Comparison of ENCODE assay signal across 23 cellular contexts in genomic region chr19:54145541-54146158, GRCh38. TPM values are rescaled to one million over a fixed set of nuclear protein-coding genes. Genes with fewer than 3 reads are reported as not detected.
DNase-seq lines count a peak whose midpoint lies in the region; ATAC-seq, FAIRE-seq and TF ChIP-seq lines count a peak whose summit lies in the region.
"Had no signal": no experiment of that assay in that cellular context is flagged by ENCODE, and none has a peak within 500 bp of the region (broad histone marks: within the 10 kb centered on the region; RNA-seq: fewer than 3 reads in every experiment).

No MANE protein-coding gene starts in this region.

- H3K4me2 ChIP-seq in K562 (ENCODE audit: insufficient read depth, low read length) = no peak overlapping the region
- H3K4me2 ChIP-seq: A549, GM23338 had no signal

- intact Hi-C loops in K562 (cut with micrococcal nuclease) = no loop called here

- TF ChIP-seq EP300 in K562 (IDR thresholded peaks at IDR 0.05; ENCODE audit: low read length) = no peak

- H3K9me1 ChIP-seq in K562 (ENCODE audit: control insufficient read depth, insufficient read depth, low read length) = peaks cover 4% of the 10 kb centered on the region

- no peak overlapping the region for H2AFZ ChIP-seq in K562 (ENCODE audit: low read depth, low read length)
- H2AFZ ChIP-seq: GM23338 had no signal

- no peak for ATAC-seq in K562
- ATAC-seq in omental fat pad (ENCODE audit: low FRiP score) = peak; percentile 4
- no peak for ATAC-seq in natural killer cell treated with Interleukin-12 subunit alpha and Interleukin-12 subunit beta and Interleukin-15 and Interleukin-18, amount 100 ng/mL, for 72 hours
- ATAC-seq: A549, GM23338, HCT116 had no signal

- H3K27ac Mint-ChIP-seq in natural killer cell treated with Interleukin-12 subunit alpha and Interleukin-12 subunit beta and Interleukin-15 and Interleukin-18, amount 100 ng/mL, for 72 hours = no peak overlapping the region
- H3K27ac Mint-ChIP-seq: GM23338, HFFc6 had no signal

- H3K27ac ChIP-seq in HEK293 (ENCODE audit: extremely low read depth, low read depth, low read length) = no peak overlapping the region
- H3K27ac ChIP-seq in K562 (ENCODE audit: extremely low read depth, low read depth, low read length) = no peak overlapping the region
- H3K27ac ChIP-seq: A549 had no signal

- no peaks in the 10 kb centered on the region for H3K27me3 Mint-ChIP-seq in natural killer cell treated with Interleukin-12 subunit alpha and Interleukin-12 subunit beta and Interleukin-15 and Interleukin-18, amount 100 ng/mL, for 72 hours
- H3K27me3 Mint-ChIP-seq: CD4-positive, alpha-beta memory T cell had no signal

- peaks cover 21% of the 10 kb centered on the region for H3K79me2 ChIP-seq in K562 (ENCODE audit: control insufficient read depth, insufficient read depth, low read length)

- in situ Hi-C loops in K562 (cut with MboI) = no loop called here

- H3K36me3 ChIP-seq in HEK293 (ENCODE audit: control insufficient read depth in 2 of 2, insufficient read depth in 1 of 2, low read length in 2 of 2) (peaks cover 65 to 99% of the 10 kb centered on the region in 2 experiments), K562 (ENCODE audit: control insufficient read depth, insufficient read depth, low read length) (peaks cover 98% of the 10 kb centered on the region; the same call in 2 of the 3 replicates)

- H3K4me3 ChIP-seq in HEK293 (ENCODE audit: low read depth, low read length) (no peak overlapping the region), K562 (no peak overlapping the region)
- H3K4me3 ChIP-seq: A549, GM23338 had no signal

- H3K4me1 Mint-ChIP-seq in natural killer cell treated with Interleukin-12 subunit alpha and Interleukin-12 subunit beta and Interleukin-15 and Interleukin-18, amount 100 ng/mL, for 72 hours (ENCODE audit: low read depth in 2 of 2) = peaks cover 19 to 49% of the 10 kb centered on the region in 2 donors

- WGBS in K562 (ENCODE audit: insufficient coverage, low coverage, missing lambda C conversion rate) = 95% methylated on average over 21 of the region's 28 CpGs

- TF ChIP-seq RAD21 in K562 (CRISPR knock-in tag; conservative IDR thresholded peaks at IDR 0.05 in 1 of 2, IDR thresholded peaks at IDR 0.05 in 1 of 2) = no peak

- DNase-seq in K562 (ENCODE audit: extremely low read depth in 1 of 4, low spot score in 3 of 4) = no peak
- DNase-seq in omental fat pad (ENCODE audit: low spot score) = no peak
- DNase-seq in pons (ENCODE audit: low spot score) = no peak
- DNase-seq in natural killer cell treated with Interleukin-12 subunit alpha and Interleukin-12 subunit beta and Interleukin-15 and Interleukin-18, amount 100 ng/mL, for 72 hours (ENCODE audit: low spot score) = no peak
- DNase-seq: 8988T; ACHN; AML-193; C1 segment of cervical spinal cord; Calu3; CD4-positive, alpha-beta memory T cell; COR-L47; DMS53; DMS79 treated with DMSO at 0.1 percent for 48 hours; GF-D8; H9; HFFc6 had no signal

- H3K36me3 Mint-ChIP-seq in natural killer cell treated with Interleukin-12 subunit alpha and Interleukin-12 subunit beta and Interleukin-15 and Interleukin-18, amount 100 ng/mL, for 72 hours = peaks cover 22% of the 10 kb centered on the region

- H3K9me3 ChIP-seq in HEK293 (ENCODE audit: control insufficient read depth, insufficient read depth, low read depth, low read length) (no peaks in the 10 kb centered on the region), K562 (replicated peaks; ENCODE audit: control insufficient read depth, insufficient read depth, low read depth, low read length) (no peaks in the 10 kb centered on the region)
- H3K9me3 ChIP-seq: A549 had no signal

- H3K27me3 ChIP-seq in K562 (ENCODE audit: control insufficient read depth in 2 of 2, insufficient read depth in 2 of 2, low read length in 2 of 2) = no peaks in the 10 kb centered on the region

- no TSS peak for BruUV-seq in K562 (replicated peaks; lab: Mats Ljungman, UMichigan)

- POLR2A ChIA-PET in HEK293 (lab: Yijun Ruan, JAX) (interaction anchor here (1.5 kb wide), 1 partner anchor 9 kb away, joined by 8 read pairs; the partner anchor contains the start of gene CNOT3), K562 (lab: Yijun Ruan, JAX) (interaction anchor here (0.6 to 1.2 kb wide), 3 partner anchors 11 to 36 kb away, joined by 3 to 6 read pairs (median 3); no protein-coding TSS in a partner anchor)

- FAIRE-seq in K562 (lab: Jason Lieb, UNC) = no peak
- FAIRE-seq: A549, GM12891, GM18507 had no signal

- H3K9me3 Mint-ChIP-seq in natural killer cell treated with Interleukin-12 subunit alpha and Interleukin-12 subunit beta and Interleukin-15 and Interleukin-18, amount 100 ng/mL, for 72 hours = no peaks in the 10 kb centered on the region
- H3K9me3 Mint-ChIP-seq: CD4-positive, alpha-beta memory T cell; GM23338; H9; HFFc6 had no signal

- no peak for TF ChIP-seq POLR2A in K562 (conservative IDR thresholded peaks at IDR 0.05)

- H4K20me1 ChIP-seq in K562 (replicated peaks; ENCODE audit: control insufficient read depth, insufficient read depth, low read length) = peaks cover 20% of the 10 kb centered on the region

- no peak overlapping the region for H3K4me3 Mint-ChIP-seq in natural killer cell treated with Interleukin-12 subunit alpha and Interleukin-12 subunit beta and Interleukin-15 and Interleukin-18, amount 100 ng/mL, for 72 hours
- H3K4me3 Mint-ChIP-seq: CD4-positive, alpha-beta memory T cell; GM23338; H9; HFFc6 had no signal

- TF ChIP-seq CTCF in HEK293 (tag by site-specific recombination; IDR thresholded peaks at IDR 0.05) = no peak
- no peak for TF ChIP-seq CTCF in K562 (IDR thresholded peaks at IDR 0.05 in 2 of 3, conservative IDR thresholded peaks at IDR 0.05 in 1 of 3; ENCODE audit: insufficient read depth in 2 of 3, low read depth in 1 of 3, low read length in 3 of 3)
- TF ChIP-seq CTCF in omental fat pad (IDR thresholded peaks at IDR 0.05) = no peak

- CTCF ChIA-PET in HEK293 (lab: Yijun Ruan, JAX) = interaction anchor here (0.6 kb wide), 1 partner anchor 14 kb away, joined by 3 read pairs; no protein-coding TSS in a partner anchor
- CTCF ChIA-PET in K562 (lab: Yijun Ruan, JAX; ENCODE audit: low intra/inter-chr PET ratio) = no interaction called here

- H3K4me1 ChIP-seq in HEK293 (ENCODE audit: control insufficient read depth, insufficient read depth, low read length) = no peaks in the 10 kb centered on the region
- peaks cover 0 to 6% of the 10 kb centered on the region in 2 experiments; a peak in 2 of 5 replicates for H3K4me1 ChIP-seq in K562 (replicated peaks in 1 of 2; ENCODE audit: control insufficient read depth in 2 of 2, insufficient read depth in 2 of 2, low read length in 2 of 2)
- H3K4me1 ChIP-seq: A549 had no signal

- H3K9ac ChIP-seq in K562 (ENCODE audit: insufficient read depth in 1 of 2, low read depth in 2 of 2, low read length in 2 of 2) = peak overlapping the region in 1 of 2 experiments; percentile 15; a peak in 1 of 4 replicates

RNA-seq across cellular contexts. Expression of gene CNOT3, which starts 8.1 kb away (rescaled TPM):
- total RNA-seq in K562 (2011; cell fraction: chromatin; rRNA removed; ENCODE audit: low replicate concordance) = 79.4 and 81.7 TPM in 2 replicates
- 23.0 and 23.3 TPM in 2 replicates for total RNA-seq in K562 (2011; cell fraction: nucleolus; rRNA removed)
- 36.7 and 42.3 TPM in 2 replicates for total RNA-seq in K562 (2011; cell fraction: nucleoplasm; rRNA removed)
- total RNA-seq in K562 (2014; rRNA removed) = 16.3 and 17.5 TPM in 2 replicates
- 9.9 and 10.7 TPM in 2 replicates for total RNA-seq in K562 (2014; rRNA removed; fragmentation: Illumina TruSeq; extraction: Trizol)
- 9.4 and 10.7 TPM in 2 replicates for total RNA-seq in K562 (2015; rRNA removed; fragmentation: Illumina TruSeq; extraction: Trizol)
- 51.4 and 60.4 TPM in 2 replicates for total RNA-seq in K562 (2021)
- polyA plus RNA-seq in K562 (2011; rRNA removed) = 5.6 and 8.7 TPM in 2 replicates
- polyA plus RNA-seq in K562 (2011; cell fraction: cytosol; rRNA removed) = 7.9 and 9.0 TPM in 2 replicates
- 18.6 and 27.5 TPM in 2 replicates for polyA plus RNA-seq in K562 (2011; cell fraction: nucleus; rRNA removed)
- 39.2 and 52.8 TPM in 2 replicates for polyA plus RNA-seq in K562 (2012)
- 56.5 and 63.4 TPM in 2 replicates for polyA plus RNA-seq in K562 (2014; fragmentation: Illumina TruSeq; extraction: Trizol)
- polyA plus RNA-seq in K562 (2014; fragmentation: Nextera tagmentation; extraction: Ambion mirVana) = under 1 TPM; 0.27 to 0.46 TPM
- 17.3 and 21.3 TPM in 2 replicates for polyA plus RNA-seq in K562 (2014; rRNA removed)
- 25.4 and 28.9 TPM in 2 replicates for polyA minus RNA-seq in K562 (2011; rRNA and poly(A)+ RNA removed)
- polyA minus RNA-seq in K562 (2011; cell fraction: cytosol; rRNA and poly(A)+ RNA removed) = 33.3 and 34.9 TPM in 2 replicates
- 6.5 and 9.7 TPM in 2 replicates for polyA minus RNA-seq in K562 (2011; cell fraction: nucleus; rRNA and poly(A)+ RNA removed)
- 10 to 100 TPM; 13.4 to 24.4 (median 19.0) TPM for total RNA-seq in omental fat pad
- 10 to 100 TPM; 59.8 to 73.8 TPM for total RNA-seq in natural killer cell treated with Interleukin-12 subunit alpha and Interleukin-12 subunit beta and Interleukin-15 and Interleukin-18, amount 100 ng/mL, for 72 hours

RNA-seq across cellular contexts. Expression of gene LENG1, which starts 13.9 kb away (rescaled TPM):
- 1.7 and 3.1 TPM in 2 replicates for total RNA-seq in K562 (2011; cell fraction: chromatin; rRNA removed; ENCODE audit: low replicate concordance)
- total RNA-seq in K562 (2011; cell fraction: nucleolus; rRNA removed) = 2.6 and 3.3 TPM in 2 replicates
- total RNA-seq in K562 (2011; cell fraction: nucleoplasm; rRNA removed) = 1.4 and 2.3 TPM in 2 replicates
- total RNA-seq in K562 (2014; rRNA removed) (10.5 and 12.6 TPM in 2 replicates), K562 (2014; rRNA removed; fragmentation: Illumina TruSeq; extraction: Trizol) (2.3 and 2.6 TPM in 2 replicates), K562 (2015; rRNA removed; fragmentation: Illumina TruSeq; extraction: Trizol) (6.9 and 8.2 TPM in 2 replicates), K562 (2021) (4.7 and 5.5 TPM in 2 replicates), omental fat pad (10 to 100 TPM in 1 of 4 donors, 1 to 10 TPM in 3; 5.3 to 12.3 (median 7.4) TPM)
- polyA plus RNA-seq in K562 (2011; rRNA removed) (1.5 and 1.7 TPM in 2 replicates), K562 (2014; fragmentation: Illumina TruSeq; extraction: Trizol) (6.2 and 6.7 TPM in 2 replicates), K562 (2014; fragmentation: Nextera tagmentation; extraction: Ambion mirVana) (under 1 TPM; 0.30 to 0.77 TPM), K562 (2014; rRNA removed) (6.7 and 9.1 TPM in 2 replicates)
- polyA plus RNA-seq in K562 (2011; cell fraction: cytosol; rRNA removed) = 1.3 and 1.7 TPM in 2 replicates
- 0.90 and 1.2 TPM in 2 replicates for polyA plus RNA-seq in K562 (2011; cell fraction: nucleus; rRNA removed)
- 6.2 TPM in 2 replicates for polyA plus RNA-seq in K562 (2012)
- polyA minus RNA-seq in K562 (2011; rRNA and poly(A)+ RNA removed) = 0.74 and 0.78 TPM in 2 replicates
- polyA minus RNA-seq in K562 (2011; cell fraction: cytosol; rRNA and poly(A)+ RNA removed) = 1.2 TPM in 1 of 2 replicates, not detected in the other
- polyA minus RNA-seq in K562 (2011; cell fraction: nucleus; rRNA and poly(A)+ RNA removed) = 0.44 and 0.54 TPM in 2 replicates
- total RNA-seq in natural killer cell treated with Interleukin-12 subunit alpha and Interleukin-12 subunit beta and Interleukin-15 and Interleukin-18, amount 100 ng/mL, for 72 hours = 1 to 10 TPM; 5.0 to 7.5 TPM

RNA-seq across cellular contexts. Expression of gene TMC4, which starts 27.3 kb away (rescaled TPM):
- 0.28 TPM in 1 of 2 replicates, not detected in the other for total RNA-seq in K562 (2011; cell fraction: chromatin; rRNA removed; ENCODE audit: low replicate concordance)
- 0.67 and 0.79 TPM in 2 replicates for total RNA-seq in K562 (2011; cell fraction: nucleolus; rRNA removed)
- total RNA-seq in K562 (2011; cell fraction: nucleoplasm; rRNA removed) = not detected in 2 replicates
- total RNA-seq in K562 (2014; rRNA removed) = not detected in 2 replicates
- not detected in 2 replicates for total RNA-seq in K562 (2014; rRNA removed; fragmentation: Illumina TruSeq; extraction: Trizol)
- 0.11 and 0.18 TPM in 2 replicates for total RNA-seq in K562 (2015; rRNA removed; fragmentation: Illumina TruSeq; extraction: Trizol)
- 0.36 and 0.51 TPM in 2 replicates for total RNA-seq in K562 (2021)
- polyA plus RNA-seq in K562 (2011; rRNA removed) = 0.36 and 0.43 TPM in 2 replicates
- polyA plus RNA-seq in K562 (2011; cell fraction: cytosol; rRNA removed) = 0.27 and 0.44 TPM in 2 replicates
- 0.65 and 1.5 TPM in 2 replicates for polyA plus RNA-seq in K562 (2011; cell fraction: nucleus; rRNA removed)
- 1.1 and 1.7 TPM in 2 replicates for polyA plus RNA-seq in K562 (2012)
- 0.29 and 0.74 TPM in 2 replicates for polyA plus RNA-seq in K562 (2014; fragmentation: Illumina TruSeq; extraction: Trizol)
- under 1 TPM; 0.35 to 0.79 TPM for polyA plus RNA-seq in K562 (2014; fragmentation: Nextera tagmentation; extraction: Ambion mirVana)
- 0.12 and 0.81 TPM in 2 replicates for polyA plus RNA-seq in K562 (2014; rRNA removed)
- polyA minus RNA-seq in K562 (2011; rRNA and poly(A)+ RNA removed) = not detected in 2 replicates
- polyA minus RNA-seq in K562 (2011; cell fraction: cytosol; rRNA and poly(A)+ RNA removed) = not detected in 2 replicates
- not detected in 2 replicates for polyA minus RNA-seq in K562 (2011; cell fraction: nucleus; rRNA and poly(A)+ RNA removed)
- 1 to 10 TPM in 3 of 4 donors, not detected in 1; 1.2 to 4.1 (median 1.6) TPM for total RNA-seq in omental fat pad
- 1 to 10 TPM in 1 of 2 donors, not detected in 1; 1.2 TPM for total RNA-seq in natural killer cell treated with Interleukin-12 subunit alpha and Interleukin-12 subunit beta and Interleukin-15 and Interleukin-18, amount 100 ng/mL, for 72 hours
- total RNA-seq: H4 had no signal

RNA-seq across cellular contexts. Expression of gene PRPF31, which starts 30.1 kb away (rescaled TPM):
- total RNA-seq in K562 (2011; cell fraction: chromatin; rRNA removed; ENCODE audit: low replicate concordance) = 64.2 and 115 TPM in 2 replicates
- 58.5 and 59.2 TPM in 2 replicates for total RNA-seq in K562 (2011; cell fraction: nucleolus; rRNA removed)
- 49.8 and 52.4 TPM in 2 replicates for total RNA-seq in K562 (2011; cell fraction: nucleoplasm; rRNA removed)
- total RNA-seq in K562 (2014; rRNA removed) (75.1 and 81.4 TPM in 2 replicates), K562 (2014; rRNA removed; fragmentation: Illumina TruSeq; extraction: Trizol) (46.8 and 52.5 TPM in 2 replicates), K562 (2015; rRNA removed; fragmentation: Illumina TruSeq; extraction: Trizol) (70.3 and 71.9 TPM in 2 replicates), K562 (2021) (90.3 and 92.2 TPM in 2 replicates), omental fat pad (10 to 100 TPM; 33.8 to 50.1 (median 39.7) TPM)
- polyA plus RNA-seq in K562 (2011; rRNA removed) (43.4 and 50.4 TPM in 2 replicates), K562 (2014; fragmentation: Illumina TruSeq; extraction: Trizol) (84.5 and 109 TPM in 2 replicates), K562 (2014; fragmentation: Nextera tagmentation; extraction: Ambion mirVana) (10 to 100 TPM in 1 of 2 experiments, 1 to 10 TPM in 1; 5.8 to 12.9 TPM), K562 (2014; rRNA removed) (69.2 and 79.0 TPM in 2 replicates)
- 54.4 and 82.1 TPM in 2 replicates for polyA plus RNA-seq in K562 (2011; cell fraction: cytosol; rRNA removed)
- polyA plus RNA-seq in K562 (2011; cell fraction: nucleus; rRNA removed) = 129 and 159 TPM in 2 replicates
- polyA plus RNA-seq in K562 (2012) = 65.4 and 110 TPM in 2 replicates
- 30.9 and 37.8 TPM in 2 replicates for polyA minus RNA-seq in K562 (2011; rRNA and poly(A)+ RNA removed)
- 21.2 and 29.2 TPM in 2 replicates for polyA minus RNA-seq in K562 (2011; cell fraction: cytosol; rRNA and poly(A)+ RNA removed)
- 24.5 and 24.8 TPM in 2 replicates for polyA minus RNA-seq in K562 (2011; cell fraction: nucleus; rRNA and poly(A)+ RNA removed)
- total RNA-seq in natural killer cell treated with Interleukin-12 subunit alpha and Interleukin-12 subunit beta and Interleukin-15 and Interleukin-18, amount 100 ng/mL, for 72 hours = 100 to 1,000 TPM in 1 of 2 donors, 10 to 100 TPM in 1; 89.5 to 110 TPM

RNA-seq across cellular contexts. Expression of gene TFPT, which starts 30.2 kb away (rescaled TPM):
- total RNA-seq in K562 (2011; cell fraction: chromatin; rRNA removed; ENCODE audit: low replicate concordance) = 4.7 and 8.1 TPM in 2 replicates
- 3.7 and 4.8 TPM in 2 replicates for total RNA-seq in K562 (2011; cell fraction: nucleolus; rRNA removed)
- total RNA-seq in K562 (2011; cell fraction: nucleoplasm; rRNA removed) = 5.4 and 5.5 TPM in 2 replicates
- total RNA-seq in K562 (2014; rRNA removed) = 16.4 and 18.1 TPM in 2 replicates
- 3.7 and 5.5 TPM in 2 replicates for total RNA-seq in K562 (2014; rRNA removed; fragmentation: Illumina TruSeq; extraction: Trizol)
- 14.4 and 14.9 TPM in 2 replicates for total RNA-seq in K562 (2015; rRNA removed; fragmentation: Illumina TruSeq; extraction: Trizol)
- total RNA-seq in K562 (2021) = 12.3 and 15.0 TPM in 2 replicates
- 4.9 and 5.8 TPM in 2 replicates for polyA plus RNA-seq in K562 (2011; rRNA removed)
- 6.6 and 10.5 TPM in 2 replicates for polyA plus RNA-seq in K562 (2011; cell fraction: cytosol; rRNA removed)
- polyA plus RNA-seq in K562 (2011; cell fraction: nucleus; rRNA removed) = 3.6 and 5.1 TPM in 2 replicates
- 12.2 and 16.4 TPM in 2 replicates for polyA plus RNA-seq in K562 (2012)
- polyA plus RNA-seq in K562 (2014; fragmentation: Illumina TruSeq; extraction: Trizol) = 9.2 and 13.3 TPM in 2 replicates
- 1 to 10 TPM in 1 of 2 experiments, under 1 TPM in 1; 0.72 to 1.6 TPM for polyA plus RNA-seq in K562 (2014; fragmentation: Nextera tagmentation; extraction: Ambion mirVana)
- polyA plus RNA-seq in K562 (2014; rRNA removed) = 15.9 and 16.2 TPM in 2 replicates
- 1.3 and 2.2 TPM in 2 replicates for polyA minus RNA-seq in K562 (2011; rRNA and poly(A)+ RNA removed)
- polyA minus RNA-seq in K562 (2011; cell fraction: cytosol; rRNA and poly(A)+ RNA removed) = 6.0 TPM in 2 replicates
- polyA minus RNA-seq in K562 (2011; cell fraction: nucleus; rRNA and poly(A)+ RNA removed) = 1.1 and 3.6 TPM in 2 replicates
- 10 to 100 TPM in 3 of 4 donors, 1 to 10 TPM in 1; 9.7 to 19.9 (median 15.6) TPM for total RNA-seq in omental fat pad
- 10 to 100 TPM; 48.3 to 51.7 TPM for total RNA-seq in natural killer cell treated with Interleukin-12 subunit alpha and Interleukin-12 subunit beta and Interleukin-15 and Interleukin-18, amount 100 ng/mL, for 72 hours
